33 cellular contexts compared by ENCODE assay signal in the genomic region with DNA sequence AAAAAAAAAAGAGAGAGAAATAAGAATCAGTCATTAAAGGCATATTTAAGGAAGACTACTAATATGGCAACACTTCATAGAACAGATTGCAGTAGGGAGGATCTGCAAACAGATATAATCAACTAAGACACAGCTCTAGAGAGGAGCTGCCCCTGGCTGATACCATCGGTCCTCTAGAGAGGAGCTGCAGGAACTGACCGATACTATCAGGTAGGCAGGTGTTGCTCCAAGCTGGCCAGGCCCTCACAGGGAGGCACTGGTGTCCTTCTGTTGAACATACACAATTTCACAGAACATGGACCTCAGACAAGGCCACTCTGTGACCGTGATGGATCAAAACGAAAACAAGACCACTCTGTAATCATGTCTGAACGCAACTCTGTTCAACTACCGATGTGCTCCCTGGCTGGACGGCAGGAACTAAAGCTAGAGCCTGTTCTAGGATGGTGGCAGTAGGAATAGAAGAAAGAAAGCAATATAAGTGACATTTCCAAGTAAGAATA.
"Had no signal": no experiment of that assay in that cellular context is flagged by ENCODE, and none has a peak within 500 bp of the region (broad histone marks: within the 10 kb centered on the region; RNA-seq: fewer than 3 reads in every experiment).

No MANE protein-coding gene starts in this region.

- H3K9me3 ChIP-seq: heart left ventricle, pancreas, prostate gland had no signal

- H3K4me1 ChIP-seq: pancreas, prostate gland had no signal

- H3K36me3 ChIP-seq: heart left ventricle, pancreas, prostate gland, WERI-Rb-1 had no signal

- H3K27me3 ChIP-seq: heart left ventricle, pancreas had no signal

- H3K27ac Mint-ChIP-seq: activated CD8-positive, alpha-beta T cell treated with anti-CD3 and anti-CD28 coated beads for 36 hours; activated T-helper 17 cell treated with anti-CD3 and anti-CD28 coated beads, Interleukin-2, amount 50 U/mL, for 72 hours; naive thymus-derived CD4-positive, alpha-beta T cell; stimulated activated effector memory CD8-positive, alpha-beta T cell treated with anti-CD3 and anti-CD28 coated beads, Interleukin-12 subunit alpha, Interleukin-12 subunit beta, amount 100 ng/mL, for 72 hours had no signal

- H3K4me3 ChIP-seq: heart left ventricle, pancreas, prostate gland, skin epidermis had no signal

- H3K27me3 Mint-ChIP-seq: activated CD8-positive, alpha-beta T cell treated with anti-CD3 and anti-CD28 coated beads for 36 hours; activated T-helper 17 cell treated with anti-CD3 and anti-CD28 coated beads, Interleukin-2, amount 50 U/mL, for 72 hours; naive thymus-derived CD4-positive, alpha-beta T cell; stimulated activated naive CD8-positive, alpha-beta T cell treated with anti-CD3 and anti-CD28 coated beads, Interleukin-15, amount 100 ng/mL, for 72 hours had no signal

- H3K36me3 Mint-ChIP-seq: immature natural killer cell had no signal

- H3K27ac ChIP-seq: heart left ventricle, pancreas, prostate gland, skin epidermis had no signal

- H3K4me3 Mint-ChIP-seq: activated CD8-positive, alpha-beta T cell treated with anti-CD3 and anti-CD28 coated beads for 36 hours; activated T-cell treated with anti-CD3 and anti-CD28 coated beads, Interleukin-2, amount 50 U/mL, for 4 hours; activated T-helper 17 cell treated with anti-CD3 and anti-CD28 coated beads, Interleukin-2, amount 50 U/mL, for 72 hours; immature natural killer cell; naive thymus-derived CD4-positive, alpha-beta T cell; stimulated activated effector memory CD8-positive, alpha-beta T cell treated with anti-CD3 and anti-CD28 coated beads, Interleukin-12 subunit alpha, Interleukin-12 subunit beta, amount 100 ng/mL, for 72 hours; stimulated activated naive CD8-positive, alpha-beta T cell treated with anti-CD3 and anti-CD28 coated beads, Interleukin-15, amount 100 ng/mL, for 72 hours had no signal

- DNase-seq: activated CD4-positive, alpha-beta T cell treated with anti-CD3 and anti-CD28 coated beads, Interleukin-2, amount 50 U/mL, for 1 hour; activated CD4-positive, CD25-positive, alpha-beta regulatory T cell treated with anti-CD3 and anti-CD28 coated beads, Interleukin-2, amount 50 U/mL, for 72 hours; activated CD8-positive, alpha-beta T cell treated with anti-CD3 and anti-CD28 coated beads for 36 hours; activated gamma-delta T cell treated with Interleukin-2 at 50 U/mL for 16 hours; activated naive CD4-positive, alpha-beta T cell treated with anti-CD3 and anti-CD28 coated beads, Interleukin-2, amount 50 U/mL, for 16 hours; activated T-cell treated with anti-CD3 and anti-CD28 coated beads, Interleukin-2, amount 50 U/mL, for 4 hours; amniotic stem cell; effector memory CD4-positive, alpha-beta T cell; foreskin fibroblast; heart left ventricle; hypothalamus; immature natural killer cell; kidney; left colon; mammary epithelial cell; naive thymus-derived CD4-positive, alpha-beta T cell; pancreas; retina; stimulated activated CD4-positive, alpha-beta T cell treated with anti-CD3 and anti-CD28 coated beads, Interleukin-12 subunit alpha, Interleukin-12 subunit beta, amount 100 ng/mL, for 4 hours; stimulated activated CD4-positive, alpha-beta T cell treated with anti-CD3 and anti-CD28 coated beads, Interleukin-4, amount 100 ng/mL, for 24 hours; stimulated activated naive CD8-positive, alpha-beta T cell treated with anti-CD3 and anti-CD28 coated beads, Interleukin-15, amount 100 ng/mL, for 72 hours; substantia nigra; T-helper 9 cell; WERI-Rb-1 had no signal

- ATAC-seq: activated T-helper 17 cell treated with anti-CD3 and anti-CD28 coated beads, Interleukin-2, amount 50 U/mL, for 72 hours; esophagus mucosa; left colon; naive thymus-derived CD4-positive, alpha-beta T cell; sciatic nerve; stimulated activated effector memory CD8-positive, alpha-beta T cell treated with anti-CD3 and anti-CD28 coated beads, Interleukin-12 subunit alpha, Interleukin-12 subunit beta, amount 100 ng/mL, for 72 hours had no signal

- H3K9me3 Mint-ChIP-seq: activated CD8-positive, alpha-beta T cell treated with anti-CD3 and anti-CD28 coated beads for 36 hours; activated T-cell treated with anti-CD3 and anti-CD28 coated beads, Interleukin-2, amount 50 U/mL, for 4 hours; activated T-helper 17 cell treated with anti-CD3 and anti-CD28 coated beads, Interleukin-2, amount 50 U/mL, for 72 hours; immature natural killer cell; naive thymus-derived CD4-positive, alpha-beta T cell; stimulated activated effector memory CD8-positive, alpha-beta T cell treated with anti-CD3 and anti-CD28 coated beads, Interleukin-12 subunit alpha, Interleukin-12 subunit beta, amount 100 ng/mL, for 72 hours; stimulated activated naive CD8-positive, alpha-beta T cell treated with anti-CD3 and anti-CD28 coated beads, Interleukin-15, amount 100 ng/mL, for 72 hours had no signal

- FAIRE-seq: astrocyte, colon, endothelial cell of umbilical vein, kidney, pancreas had no signal

- H3K4me1 Mint-ChIP-seq: stimulated activated effector memory CD8-positive, alpha-beta T cell treated with anti-CD3 and anti-CD28 coated beads, Interleukin-12 subunit alpha, Interleukin-12 subunit beta, amount 100 ng/mL, for 72 hours had no signal
